In genomic region chr2:119431976-119432881, GRCh38 we compare ENCODE assay signal across 8 cellular contexts. TPM values are rescaled to one million over a fixed set of nuclear protein-coding genes. Genes with fewer than 3 reads are reported as not detected.
DNase-seq lines count a peak whose midpoint lies in the region; ATAC-seq lines count a peak whose summit lies in the region.

No MANE protein-coding gene starts in this region.

- peaks cover 5% of the 10 kb centered on the region for H3K4me1 ChIP-seq in rectal smooth muscle tissue (ENCODE audit: control insufficient read depth, insufficient read depth, low read length)

- no peak overlapping the region for H3K27ac Mint-ChIP-seq in T-cell

- peak; percentile 7 for ATAC-seq in GM21717 (IDR thresholded peaks at IDR 0.05; ENCODE audit: unreplicated experiment)
- ATAC-seq in T-cell (replicated peaks in 1 of 4), result peak in 2 of 4 experiments; percentile 8 to 25
- peak; percentile 13 for ATAC-seq in left ventricle myocardium superior

- no peak overlapping the region for H3K27ac ChIP-seq in rectal smooth muscle tissue (ENCODE audit: low read depth, low read length)

- POLR2A ChIA-PET in T-cell (lab: Charles Lee), result no interaction called here

- H3K4me3 Mint-ChIP-seq in T-cell, result peak overlapping the region; percentile 50 to 72 (median 62)

- H3K4me1 Mint-ChIP-seq in T-cell, result peaks cover 6 to 12% (median 10%) of the 10 kb centered on the region in 3 donors

- H3K4me3 ChIP-seq in rectal smooth muscle tissue (ENCODE audit: low read length), result peak overlapping the region; percentile 59

- DNase-seq in Ammon's horn (ENCODE audit: low spot score) (peak; percentile 47), T-cell (no peak), left ventricle myocardium superior (peak; percentile 54), NCI-H82 (lab: John Stamatoyannopoulos, UW) (no peak)
- DNase-seq in stimulated activated naive CD4-positive, alpha-beta T cell (lab: John Stamatoyannopoulos, UW), result no peak
- no peak for DNase-seq in activated naive CD4-positive, alpha-beta T cell treated with anti-CD3 and anti-CD28 coated beads, Interleukin-2, amount 50 U/mL, for 16 hours

- H3K27me3 ChIP-seq in rectal smooth muscle tissue (ENCODE audit: control insufficient read depth, insufficient read depth, low read length), result no peaks in the 10 kb centered on the region

- H3K9ac ChIP-seq in rectal smooth muscle tissue (ENCODE audit: low read length), result no peak overlapping the region

- intact Hi-C loops in left ventricle myocardium superior (cut with micrococcal nuclease), result no loop called here

- CTCF ChIA-PET in T-cell (lab: Charles Lee), result no interaction called here

- no peaks in the 10 kb centered on the region for H3K36me3 Mint-ChIP-seq in T-cell

- peaks cover 47 to 76% of the 10 kb centered on the region in 2 donors for H3K27me3 Mint-ChIP-seq in T-cell

- H3K36me3 ChIP-seq in rectal smooth muscle tissue (ENCODE audit: control insufficient read depth, insufficient read depth, low read length), result no peaks in the 10 kb centered on the region

- no peaks in the 10 kb centered on the region for H3K9me3 Mint-ChIP-seq in T-cell

RNA-seq across cellular contexts. Expression of gene TMEM37, which starts 0.6 kb away (rescaled TPM):
- total RNA-seq in T-cell, result under 1 TPM in 2 of 5 donors, not detected in 3; 0.44 to 0.60 TPM
- 2.9 TPM for total RNA-seq in left ventricle myocardium superior

Comparison
In these comparisons a context has a peak if more than half of its experiments do, and no peak if none do; other contexts are left out.
1. DNase-seq: peak in Ammon's horn (single experiment) and left ventricle myocardium superior (single experiment); none in T-cell (0 of 34), stimulated activated naive CD4-positive, alpha-beta T cell (0 of 6), NCI-H82 (single experiment) and activated naive CD4-positive, alpha-beta T cell treated with anti-CD3 and anti-CD28 coated beads, Interleukin-2, amount 50 U/mL, for 16 hours (single experiment).